22 cellular contexts compared by ENCODE assay signal in genomic region chr3:25784971-25785370, GRCh38. TPM values are rescaled to one million over a fixed set of nuclear protein-coding genes. Genes with fewer than 3 reads are reported as not detected.
A peak's percentile ranks its signal among the peaks of the same experiment; 100 is the strongest.
DNase-seq lines count a peak whose midpoint lies in the region; ATAC-seq and TF ChIP-seq lines count a peak whose summit lies in the region.
"Had no signal": no experiment of that assay in that cellular context is flagged by ENCODE, and none has a peak within 500 bp of the region (broad histone marks: within the 10 kb centered on the region; RNA-seq: fewer than 3 reads in every experiment).

No MANE protein-coding gene starts in this region.

- no peak overlapping the region for H4K8ac ChIP-seq in trophoblast cell (ENCODE audit: low read depth, low read length)

- H3K4me1 Mint-ChIP-seq in CD8-positive, alpha-beta memory T cell: peaks cover 43 to 54% (median 54%) of the 10 kb centered on the region in 3 donors
- H3K4me1 Mint-ChIP-seq in activated CD8-positive, alpha-beta T cell treated with anti-CD3 and anti-CD28 coated beads for 36 hours (ENCODE audit: low read depth): peaks cover 56% of the 10 kb centered on the region

- no peak overlapping the region for H2BK12ac ChIP-seq in trophoblast cell (ENCODE audit: low read length)

- H3K4ac ChIP-seq in trophoblast cell (ENCODE audit: low read depth, low read length): no peak overlapping the region

- H4K20me1 ChIP-seq in BLaER1 treated with 17β-estradiol and CSF1 and Interleukin-3, amounts not matched to agents 10 nM and 100 nM: peaks cover 19 to 30% (median 23%) of the 10 kb centered on the region in 11 experiments; a peak in 19 of 22 replicates

- intact Hi-C loops in activated CD8-positive, alpha-beta T cell treated with anti-CD3 and anti-CD28 coated beads for 36 hours (cut with micrococcal nuclease): loop anchor here (5.0 kb wide), 1 partner anchor 123 kb away; the partner anchor contains the start of gene TOP2B

- H3K27me3 ChIP-seq in BLaER1 treated with 17β-estradiol and CSF1 and Interleukin-3, amounts not matched to agents 10 nM and 100 nM: no peaks in the 10 kb centered on the region
- no peaks in the 10 kb centered on the region for H3K27me3 ChIP-seq in CD8-positive, alpha-beta memory T cell (ENCODE audit: insufficient read depth, low read length, poor library complexity, severe bottlenecking)
- no peaks in the 10 kb centered on the region for H3K27me3 ChIP-seq in trophoblast cell (ENCODE audit: insufficient read depth, low read length)
- H3K27me3 ChIP-seq: adrenal gland, stomach, transverse colon had no signal

- peaks cover 11% of the 10 kb centered on the region for H3K79me1 ChIP-seq in trophoblast cell (ENCODE audit: low read length)

- TF ChIP-seq CTCF in activated CD8-positive, alpha-beta T cell treated with anti-CD3 and anti-CD28 coated beads for 36 hours (IDR thresholded peaks at IDR 0.05): no peak

- peaks cover 0 to 4% (median 0%) of the 10 kb centered on the region in 11 experiments; a peak in 3 of 22 replicates for H3K36me3 ChIP-seq in BLaER1 treated with 17β-estradiol and CSF1 and Interleukin-3, amounts not matched to agents 10 nM and 100 nM
- no peaks in the 10 kb centered on the region for H3K36me3 ChIP-seq in CD8-positive, alpha-beta memory T cell (ENCODE audit: insufficient read depth, low read length)
- no peaks in the 10 kb centered on the region for H3K36me3 ChIP-seq in trophoblast cell (ENCODE audit: control insufficient read depth in 1 of 2, insufficient read depth in 2 of 2, low read length in 2 of 2)
- H3K36me3 ChIP-seq: adrenal gland, HAP-1, prostate gland, stomach, transverse colon had no signal

- H3K9me3 Mint-ChIP-seq in CD8-positive, alpha-beta memory T cell: no peaks in the 10 kb centered on the region
- no peaks in the 10 kb centered on the region for H3K9me3 Mint-ChIP-seq in activated CD8-positive, alpha-beta T cell treated with anti-CD3 and anti-CD28 coated beads for 36 hours
- H3K9me3 Mint-ChIP-seq: naive thymus-derived CD8-positive, alpha-beta T cell had no signal

- peak overlapping the region in 4 of 7 donors; percentile 78 to 99 (median 84) for H3K4me3 Mint-ChIP-seq in CD8-positive, alpha-beta memory T cell
- peak overlapping the region; percentile 81 for H3K4me3 Mint-ChIP-seq in activated CD8-positive, alpha-beta T cell treated with anti-CD3 and anti-CD28 coated beads for 36 hours

- no peak overlapping the region for H2BK120ac ChIP-seq in trophoblast cell (ENCODE audit: insufficient read depth, low read length, poor library complexity)

- no peak overlapping the region for H3K23ac ChIP-seq in trophoblast cell (ENCODE audit: low read length)

- H3K4me3 ChIP-seq in BLaER1 treated with 17β-estradiol and CSF1 and Interleukin-3, amounts not matched to agents 10 nM and 100 nM: peak overlapping the region in 4 of 10 experiments; percentile 83 to 92 (median 89); a peak in 3 of 20 replicates
- H3K4me3 ChIP-seq in CD8-positive, alpha-beta memory T cell (ENCODE audit: low read length): no peak overlapping the region
- H3K4me3 ChIP-seq in trophoblast cell (ENCODE audit: low read depth, low read length): no peak overlapping the region
- H3K4me3 ChIP-seq: adrenal gland, prostate gland, transverse colon had no signal

- no peak overlapping the region for H3K18ac ChIP-seq in trophoblast cell (ENCODE audit: low read length)

- DNase-seq in CD8-positive, alpha-beta memory T cell: no peak
- DNase-seq in activated CD8-positive, alpha-beta T cell treated with anti-CD3 and anti-CD28 coated beads for 36 hours: no peak
- DNase-seq in myocyte (ENCODE audit: low read depth) (peak; percentile 14), trophoblast cell (no peak), inferior parietal cortex (ENCODE audit: extremely low spot score) (no peak)
- DNase-seq: activated CD4-positive, alpha-beta T cell treated with anti-CD3 and anti-CD28 coated beads, Interleukin-2, amount 50 U/mL, for 4 hours; adrenal gland; cortex of kidney; head of caudate nucleus; naive thymus-derived CD8-positive, alpha-beta T cell; NCI-H1105 treated with DMSO at 0.1 percent for 48 hours; NCI-H510A treated with DMSO at 0.1 percent for 48 hours; small intestine; stimulated activated CD4-positive, alpha-beta T cell treated with anti-CD3 and anti-CD28 coated beads, Interleukin-2, amount 100 ng/mL, for 48 hours; stomach; T-helper 1 cell; transverse colon had no signal

- no peak overlapping the region for H3K14ac ChIP-seq in trophoblast cell (ENCODE audit: low read length)

- H4K12ac ChIP-seq in trophoblast cell (ENCODE audit: low read depth, low read length): no peak overlapping the region

- peak overlapping the region in 3 of 8 donors; percentile 4 to 83 (median 71) for H3K27ac Mint-ChIP-seq in CD8-positive, alpha-beta memory T cell
- H3K27ac Mint-ChIP-seq in activated CD8-positive, alpha-beta T cell treated with anti-CD3 and anti-CD28 coated beads for 36 hours: peak overlapping the region; percentile 83

- ATAC-seq in activated CD8-positive, alpha-beta T cell treated with anti-CD3 and anti-CD28 coated beads for 36 hours: no peak
- no peak for ATAC-seq in HG03571 (IDR thresholded peaks at IDR 0.05; ENCODE audit: unreplicated experiment)
- ATAC-seq: naive thymus-derived CD8-positive, alpha-beta T cell; Right ventricle myocardium inferior had no signal

- peak overlapping the region in 8 of 11 experiments; percentile 88 to 95 (median 92); a peak in 12 of 22 replicates for H3K27ac ChIP-seq in BLaER1 treated with 17β-estradiol and CSF1 and Interleukin-3, amounts not matched to agents 10 nM and 100 nM
- no peak overlapping the region for H3K27ac ChIP-seq in CD8-positive, alpha-beta memory T cell (ENCODE audit: low read depth, low read length)
- no peak overlapping the region for H3K27ac ChIP-seq in trophoblast cell (ENCODE audit: low read depth, low read length)
- H3K27ac ChIP-seq: adrenal gland, prostate gland, stomach, transverse colon had no signal

- H4K91ac ChIP-seq in trophoblast cell (ENCODE audit: low read depth, low read length): no peak overlapping the region

- POLR2A ChIA-PET in CD8-positive, alpha-beta memory T cell (lab: Charles Lee): no interaction called here
- POLR2A ChIA-PET in activated CD8-positive, alpha-beta T cell treated with anti-CD3 and anti-CD28 coated beads for 36 hours (lab: Charles Lee): no interaction called here

- H3K4me2 ChIP-seq in BLaER1 treated with 17β-estradiol and CSF1 and Interleukin-3, amounts not matched to agents 10 nM and 100 nM: peak overlapping the region; percentile 71 to 95 (median 84)
- no peak overlapping the region for H3K4me2 ChIP-seq in trophoblast cell (ENCODE audit: low read length)

- no peaks in the 10 kb centered on the region for H3K27me3 Mint-ChIP-seq in CD8-positive, alpha-beta memory T cell
- peaks cover 1% of the 10 kb centered on the region for H3K27me3 Mint-ChIP-seq in activated CD8-positive, alpha-beta T cell treated with anti-CD3 and anti-CD28 coated beads for 36 hours
- H3K27me3 Mint-ChIP-seq: naive thymus-derived CD8-positive, alpha-beta T cell had no signal

- peaks cover 42 to 79% (median 61%) of the 10 kb centered on the region in 10 experiments for H3K4me1 ChIP-seq in BLaER1 treated with 17β-estradiol and CSF1 and Interleukin-3, amounts not matched to agents 10 nM and 100 nM
- H3K4me1 ChIP-seq in CD8-positive, alpha-beta memory T cell (ENCODE audit: insufficient read depth, low read length): peaks cover 28% of the 10 kb centered on the region
- peaks cover 2% of the 10 kb centered on the region in 2 experiments for H3K4me1 ChIP-seq in trophoblast cell (ENCODE audit: control insufficient read depth in 1 of 2, insufficient read depth in 2 of 2, low read length in 2 of 2)
- H3K4me1 ChIP-seq: prostate gland had no signal

- H2BK5ac ChIP-seq in trophoblast cell (ENCODE audit: low read depth, low read length, poor library complexity): no peak overlapping the region

- H3K9me3 ChIP-seq in BLaER1 treated with 17β-estradiol and CSF1 and Interleukin-3, amounts not matched to agents 10 nM and 100 nM (replicated peaks in 1 of 11): no peaks in the 10 kb centered on the region
- no peaks in the 10 kb centered on the region for H3K9me3 ChIP-seq in CD8-positive, alpha-beta memory T cell (ENCODE audit: low read length)
- no peaks in the 10 kb centered on the region for H3K9me3 ChIP-seq in trophoblast cell (ENCODE audit: insufficient read depth, low read depth, low read length)
- H3K9me3 ChIP-seq: adrenal gland, HAP-1, prostate gland, stomach, transverse colon had no signal

- CTCF ChIA-PET in CD8-positive, alpha-beta memory T cell (lab: Charles Lee): interaction anchor here (0.6 kb wide), 1 partner anchor 33 kb away, joined by 4 read pairs; no protein-coding TSS in a partner anchor
- CTCF ChIA-PET in activated CD8-positive, alpha-beta T cell treated with anti-CD3 and anti-CD28 coated beads for 36 hours (lab: Charles Lee): interaction anchor here (1.4 to 2.2 kb wide), 2 partner anchors 69 to 137 kb away, joined by 3 to 7 read pairs; no protein-coding TSS in a partner anchor

- no peak overlapping the region for H2AK5ac ChIP-seq in trophoblast cell (ENCODE audit: low read length)

- peaks cover 0 to 10% (median 0%) of the 10 kb centered on the region in 3 donors for H3K36me3 Mint-ChIP-seq in CD8-positive, alpha-beta memory T cell
- peaks cover 34% of the 10 kb centered on the region for H3K36me3 Mint-ChIP-seq in activated CD8-positive, alpha-beta T cell treated with anti-CD3 and anti-CD28 coated beads for 36 hours (ENCODE audit: low read depth)

- peaks cover 6% of the 10 kb centered on the region for H3K79me2 ChIP-seq in trophoblast cell (ENCODE audit: control insufficient read depth, insufficient read depth, low read length, poor library complexity)

- H3K9ac ChIP-seq in BLaER1 treated with 17β-estradiol and CSF1 and Interleukin-3, amounts not matched to agents 10 nM and 100 nM: no peak overlapping the region
- no peak overlapping the region for H3K9ac ChIP-seq in trophoblast cell (ENCODE audit: low read length)

- no peak overlapping the region for H2AFZ ChIP-seq in trophoblast cell (ENCODE audit: insufficient read depth, low read length, poor library complexity)

- WGBS in trophoblast cell (ENCODE audit: extremely low coverage, insufficient coverage, insufficient read length): no CpG with 5 or more reads among the region's 1 CpG

RNA-seq across cellular contexts. Expression of gene NGLY1, which starts 1.7 kb away (rescaled TPM):
- 10 to 100 TPM; 38.1 to 44.8 TPM for total RNA-seq in CD8-positive, alpha-beta memory T cell
- polyA plus RNA-seq in CD8-positive, alpha-beta memory T cell: 48.9 TPM
- 100 to 1,000 TPM; 142 to 146 TPM for total RNA-seq in activated CD8-positive, alpha-beta T cell treated with anti-CD3 and anti-CD28 coated beads for 36 hours
- 24.1 and 26.6 TPM in 2 replicates for total RNA-seq in myocyte
- 12.6 TPM for polyA plus RNA-seq in myocyte (2012)
- polyA plus RNA-seq in trophoblast cell (2013): 11.6 and 12.0 TPM in 2 replicates

RNA-seq across cellular contexts. Expression of gene OXSM, which starts 4.9 kb away (rescaled TPM):
- total RNA-seq in CD8-positive, alpha-beta memory T cell: 10 to 100 TPM; 12.1 to 12.9 TPM
- 13.1 TPM for polyA plus RNA-seq in CD8-positive, alpha-beta memory T cell
- total RNA-seq in activated CD8-positive, alpha-beta T cell treated with anti-CD3 and anti-CD28 coated beads for 36 hours: 10 to 100 TPM; 18.8 to 20.9 TPM
- 13.0 and 13.6 TPM in 2 replicates for total RNA-seq in myocyte
- 11.4 TPM for polyA plus RNA-seq in myocyte (2012)
- polyA plus RNA-seq in trophoblast cell (2013): 3.3 and 3.6 TPM in 2 replicates

Comparison
In these comparisons a context has a peak if more than half of its experiments do, and no peak if none do; other contexts are left out.
1. H3K27ac ChIP-seq: peak in BLaER1 treated with 17β-estradiol and CSF1 and Interleukin-3, amounts not matched to agents 10 nM and 100 nM (8 of 11); none in CD8-positive, alpha-beta memory T cell (single experiment) and trophoblast cell (single experiment).